Comparison of ENCODE assay signal across 1 cellular context in the genomic region with DNA sequence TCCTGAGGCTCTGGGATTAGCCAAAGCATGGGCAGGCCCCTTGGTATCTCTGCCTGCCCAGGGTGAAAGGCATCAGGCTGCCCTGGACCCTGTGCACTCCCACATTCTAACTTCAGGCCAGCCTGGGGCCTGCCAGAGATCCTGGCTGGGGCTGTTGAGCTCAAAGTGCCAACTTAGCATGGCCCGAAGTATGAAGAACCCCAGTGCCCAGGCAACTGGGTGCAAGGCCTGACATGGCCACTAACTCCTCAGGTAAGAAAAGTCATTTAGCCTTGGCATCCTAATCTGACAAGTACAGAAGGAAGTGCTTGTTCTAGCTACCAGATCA.
TF ChIP-seq lines count a peak whose summit lies in the region.

No MANE protein-coding gene starts in this region.

TF ChIP-seq in IMR-90, 13 proteins besides CTCF, POLR2A, EP300 and RAD21 (continued from another document):
- TF ChIP-seq, protein P1, sequence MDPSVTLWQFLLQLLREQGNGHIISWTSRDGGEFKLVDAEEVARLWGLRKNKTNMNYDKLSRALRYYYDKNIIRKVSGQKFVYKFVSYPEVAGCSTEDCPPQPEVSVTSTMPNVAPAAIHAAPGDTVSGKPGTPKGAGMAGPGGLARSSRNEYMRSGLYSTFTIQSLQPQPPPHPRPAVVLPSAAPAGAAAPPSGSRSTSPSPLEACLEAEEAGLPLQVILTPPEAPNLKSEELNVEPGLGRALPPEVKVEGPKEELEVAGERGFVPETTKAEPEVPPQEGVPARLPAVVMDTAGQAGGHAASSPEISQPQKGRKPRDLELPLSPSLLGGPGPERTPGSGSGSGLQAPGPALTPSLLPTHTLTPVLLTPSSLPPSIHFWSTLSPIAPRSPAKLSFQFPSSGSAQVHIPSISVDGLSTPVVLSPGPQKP (IDR thresholded peaks at IDR 0.05; ENCODE audit: borderline replicate concordance, low read depth, low read length) = no peak
- no peak for TF ChIP-seq NFE2L2 (IDR thresholded peaks at IDR 0.05; ENCODE audit: low read depth, low read length)
- TF ChIP-seq MXI1 (IDR thresholded peaks at IDR 0.05; ENCODE audit: borderline replicate concordance, low read depth, low read length) = no peak
- TF ChIP-seq CEBPB (IDR thresholded peaks at IDR 0.05; ENCODE audit: low read depth, low read length) = no peak
